In genomic region chr12:52050771-52051541, GRCh38 we compare ENCODE assay signal across 8 cellular contexts. TPM values are rescaled to one million over a fixed set of nuclear protein-coding genes. Genes with fewer than 3 reads are reported as not detected.
DNase-seq lines count a peak whose midpoint lies in the region; ATAC-seq and TF ChIP-seq lines count a peak whose summit lies in the region.

TSS of gene NR4A1 (plus strand) at chr12:52051442. CDS start at chr12:52054329, 2,887 bp downstream.

- peaks cover 42% of the 10 kb centered on the region for H3K36me3 ChIP-seq in NT2/D1 (ENCODE audit: insufficient read depth, insufficient read length, low read length)

- peak; percentile 1 for TF ChIP-seq CTCF in epithelial cell of esophagus (IDR thresholded peaks at IDR 0.05; ENCODE audit: insufficient read depth, low read depth, low read length, missing control alignments)

- peak; percentile 82 for ATAC-seq in GM19463 (IDR thresholded peaks at IDR 0.05; ENCODE audit: unreplicated experiment)

- H3K9me3 ChIP-seq in NT2/D1 (ENCODE audit: insufficient read depth, low read length): no peaks in the 10 kb centered on the region

- peak; percentile 96 for DNase-seq in COLO829 (ENCODE audit: low spot score)
- peak; percentile 65 for DNase-seq in HS-27A (ENCODE audit: low read depth)
- peak; percentile 72 for DNase-seq in NT2/D1 (ENCODE audit: low read depth, low spot score)
- peak; percentile 98 for DNase-seq in activated T-cell treated with anti-CD3 and anti-CD28 coated beads for 24 hours (ENCODE audit: low read depth)
- peak; percentile 89 for DNase-seq in epithelial cell of esophagus (ENCODE audit: low read depth)
- peak; percentile 98 for DNase-seq in mucosa of gallbladder (ENCODE audit: low spot score)
- DNase-seq in stimulated activated CD8-positive, alpha-beta memory T cell treated with anti-CD3 and anti-CD28 coated beads, Interleukin-4, amount 100 ng/mL, for 24 hours (ENCODE audit: low read depth): peak; percentile 99

- peaks cover 8% of the 10 kb centered on the region for H3K4me1 ChIP-seq in NT2/D1 (ENCODE audit: insufficient read depth, insufficient read length)

- H3K4me3 ChIP-seq in NT2/D1 (ENCODE audit: insufficient read length, low read depth) (peak within 1 kb of the TSS; percentile 90), epithelial cell of esophagus (ENCODE audit: low read length) (peak within 1 kb of the TSS; percentile 48)

- peak within 1 kb of the TSS; percentile 93 for H3K9ac ChIP-seq in NT2/D1 (ENCODE audit: insufficient read length, low read depth)

- H3K27me3 ChIP-seq in NT2/D1 (ENCODE audit: insufficient read depth, insufficient read length): peaks cover 32% of the 10 kb centered on the region

RNA-seq across cellular contexts. Expression of gene NR4A1, which starts in this region (rescaled TPM):
- 131 TPM for total RNA-seq in mucosa of gallbladder

Comparison
In these comparisons a context has a peak if more than half of its experiments do, and no peak if none do; other contexts are left out.
1. Peak in every context shown above with its lines: DNase-seq, ATAC-seq and H3K4me3 ChIP-seq.